24 cellular contexts compared by ENCODE assay signal in genomic region chr7:90995996-90996395, GRCh38.
A peak's percentile ranks its signal among the peaks of the same experiment; 100 is the strongest.
DNase-seq lines count a peak whose midpoint lies in the region; ATAC-seq and TF ChIP-seq lines count a peak whose summit lies in the region.
"Had no signal": no experiment of that assay in that cellular context is flagged by ENCODE, and none has a peak within 500 bp of the region (broad histone marks: within the 10 kb centered on the region; RNA-seq: fewer than 3 reads in every experiment).

No MANE protein-coding gene starts in this region.

- peaks cover 0 to 10% of the 10 kb centered on the region in 2 donors for H3K4me1 ChIP-seq in right atrium auricular region
- H3K4me1 ChIP-seq in mucosa of descending colon (ENCODE audit: low read depth) = no peaks in the 10 kb centered on the region
- H3K4me1 ChIP-seq: BE2C had no signal

- POLR2A ChIA-PET in WTC11 (lab: Charles Lee) = no interaction called here

- CTCF ChIA-PET in WTC11 (lab: Charles Lee) = no interaction called here

- H3K4me3 Mint-ChIP-seq in WTC11 = no peak overlapping the region
- H3K4me3 Mint-ChIP-seq in stimulated activated memory B cell treated with anti-CD40 and anti-IgM and Interleukin-4, amounts not matched to agents 10 μg/mL and 1 μg/mL and 100 μg/mL, for 72 hours = no peak overlapping the region
- H3K4me3 Mint-ChIP-seq: CD14-positive monocyte; CD4-positive, alpha-beta memory T cell; CD4-positive, CD25-positive, alpha-beta regulatory T cell; CD8-positive, alpha-beta memory T cell had no signal

- no peak overlapping the region for H3K27ac ChIP-seq in right atrium auricular region
- H3K27ac ChIP-seq: BLaER1 had no signal

- H3K27me3 Mint-ChIP-seq in WTC11 (ENCODE audit: low read depth) = no peaks in the 10 kb centered on the region
- no peaks in the 10 kb centered on the region for H3K27me3 Mint-ChIP-seq in stimulated activated memory B cell treated with anti-CD40 and anti-IgM and Interleukin-4, amounts not matched to agents 10 μg/mL and 1 μg/mL and 100 μg/mL, for 72 hours
- H3K27me3 Mint-ChIP-seq: CD4-positive, alpha-beta memory T cell; CD4-positive, CD25-positive, alpha-beta regulatory T cell; CD8-positive, alpha-beta memory T cell had no signal

- intact Hi-C loops in left ventricle myocardium superior (cut with micrococcal nuclease) (no loop called here), mucosa of descending colon (cut with DNase I, micrococcal nuclease) (no loop called here)

- H3K9me3 Mint-ChIP-seq in WTC11 = no peaks in the 10 kb centered on the region
- H3K9me3 Mint-ChIP-seq in stimulated activated memory B cell treated with anti-CD40 and anti-IgM and Interleukin-4, amounts not matched to agents 10 μg/mL and 1 μg/mL and 100 μg/mL, for 72 hours = no peaks in the 10 kb centered on the region

- H3K4me1 Mint-ChIP-seq in WTC11 = no peaks in the 10 kb centered on the region
- peaks cover 17% of the 10 kb centered on the region for H3K4me1 Mint-ChIP-seq in stimulated activated memory B cell treated with anti-CD40 and anti-IgM and Interleukin-4, amounts not matched to agents 10 μg/mL and 1 μg/mL and 100 μg/mL, for 72 hours
- H3K4me1 Mint-ChIP-seq: CD4-positive, alpha-beta memory T cell; CD4-positive, CD25-positive, alpha-beta regulatory T cell; CD8-positive, alpha-beta memory T cell had no signal

- H3K36me3 ChIP-seq in right atrium auricular region = no peaks in the 10 kb centered on the region
- H3K36me3 ChIP-seq in mucosa of descending colon (ENCODE audit: low read depth) = no peaks in the 10 kb centered on the region
- H3K36me3 ChIP-seq: BE2C had no signal

- H3K27ac Mint-ChIP-seq in WTC11 = peak overlapping the region; percentile 74; the same call in 1 of the 2 replicates
- H3K27ac Mint-ChIP-seq in stimulated activated memory B cell treated with anti-CD40 and anti-IgM and Interleukin-4, amounts not matched to agents 10 μg/mL and 1 μg/mL and 100 μg/mL, for 72 hours = peak overlapping the region; percentile 32
- H3K27ac Mint-ChIP-seq: CD14-positive monocyte; CD4-positive, alpha-beta memory T cell; CD4-positive, CD25-positive, alpha-beta regulatory T cell; CD8-positive, alpha-beta memory T cell had no signal

- 0 out of 2 replicates have a peak, but pooled peaks cover 3% of the 10 kb centered on the region for H3K36me3 Mint-ChIP-seq in WTC11
- peaks cover 56% of the 10 kb centered on the region for H3K36me3 Mint-ChIP-seq in stimulated activated memory B cell treated with anti-CD40 and anti-IgM and Interleukin-4, amounts not matched to agents 10 μg/mL and 1 μg/mL and 100 μg/mL, for 72 hours
- H3K36me3 Mint-ChIP-seq: CD4-positive, alpha-beta memory T cell; CD4-positive, CD25-positive, alpha-beta regulatory T cell; CD8-positive, alpha-beta memory T cell had no signal

- TF ChIP-seq CTCF in right atrium auricular region (IDR thresholded peaks at IDR 0.05) (no peak), WTC11 (IDR thresholded peaks at IDR 0.05) (no peak), mucosa of descending colon (IDR thresholded peaks at IDR 0.05) (no peak)

- ATAC-seq in left ventricle myocardium superior (peak; percentile 45), WTC11 (no peak), GM21515 (IDR thresholded peaks at IDR 0.05; ENCODE audit: unreplicated experiment) (no peak), mucosa of descending colon (no peak)
- ATAC-seq in stimulated activated memory B cell treated with anti-CD40 and anti-IgM and Interleukin-4, amounts not matched to agents 10 μg/mL and 1 μg/mL and 100 μg/mL, for 72 hours = no peak
- ATAC-seq: GM12878 had no signal

- no peaks in the 10 kb centered on the region for H3K27me3 ChIP-seq in right atrium auricular region
- H3K27me3 ChIP-seq: BE2C, BLaER1 had no signal

- H3K4me3 ChIP-seq in right atrium auricular region = no peak overlapping the region
- no peak overlapping the region for H3K4me3 ChIP-seq in mucosa of descending colon
- H3K4me3 ChIP-seq: BLaER1, GM12878 had no signal

- H3K9me3 ChIP-seq in right atrium auricular region (no peaks in the 10 kb centered on the region), mucosa of descending colon (no peaks in the 10 kb centered on the region)
- H3K9me3 ChIP-seq: BE2C, BLaER1 had no signal

- DNase-seq in left ventricle myocardium superior (no peak), right atrium auricular region (ENCODE audit: low spot score) (no peak), WTC11 (ENCODE audit: low spot score) (no peak), mucosa of descending colon (no peak)
- DNase-seq: 8988T; ACHN; BE2C; C1 segment of cervical spinal cord; CD4-positive, alpha-beta memory T cell; CD4-positive, CD25-positive, alpha-beta regulatory T cell; CD8-positive, alpha-beta memory T cell; COR-L47; DMS 273 treated with DMSO at 0.1 percent for 48 hours; DMS153; DMS53; DMS79; DND-41; EL; GDM1 had no signal

TF ChIP-seq in WTC11, 78 proteins besides CTCF, POLR2A, EP300 and RAD21 (continues in another document):
- TF ChIP-seq IRF2 (CRISPR knock-in tag; IDR thresholded peaks at IDR 0.05; ENCODE audit: borderline replicate concordance, low read depth) = no peak
- TF ChIP-seq ZNF532 (CRISPR knock-in tag; IDR thresholded peaks at IDR 0.05; ENCODE audit: borderline replicate concordance) = no peak
- TF ChIP-seq AFF4 (CRISPR knock-in tag; IDR thresholded peaks at IDR 0.05; ENCODE audit: borderline replicate concordance) = no peak
- no peak for TF ChIP-seq PRRX2 (CRISPR knock-in tag; IDR thresholded peaks at IDR 0.05)
- TF ChIP-seq ZNF423 (CRISPR knock-in tag; IDR thresholded peaks at IDR 0.05) = no peak
- TF ChIP-seq GTF2I (CRISPR knock-in tag; conservative IDR thresholded peaks at IDR 0.05) = no peak
